Comparison of ENCODE assay signal across 12 cellular contexts in the genomic region with DNA sequence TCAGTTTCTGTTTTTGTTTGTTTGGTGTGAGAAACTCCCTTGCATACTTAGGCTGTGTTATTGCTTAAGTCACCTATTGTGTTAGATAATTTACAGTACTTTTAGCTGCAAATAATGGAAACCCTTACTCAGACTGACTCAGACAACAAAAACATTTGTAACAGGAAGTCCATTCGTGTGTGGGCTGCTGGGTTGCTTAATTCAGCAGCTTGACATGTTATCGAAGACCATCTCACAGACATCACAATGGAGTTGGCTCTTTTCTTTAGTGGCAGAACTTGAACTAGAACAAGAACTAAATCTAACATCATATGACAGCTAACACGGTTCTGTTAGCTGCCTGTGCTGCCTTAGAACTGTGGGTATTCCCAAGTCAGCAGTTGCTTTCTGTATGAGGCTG. TPM values are rescaled to one million over a fixed set of nuclear protein-coding genes. Genes with fewer than 3 reads are reported as not detected.
DNase-seq lines count a peak whose midpoint lies in the region; ATAC-seq, FAIRE-seq and TF ChIP-seq lines count a peak whose summit lies in the region.
"Had no signal": no experiment of that assay in that cellular context is flagged by ENCODE, and none has a peak within 500 bp of the region (broad histone marks: within the 10 kb centered on the region; RNA-seq: fewer than 3 reads in every experiment).

No MANE protein-coding gene starts in this region.

- H3K4me2 ChIP-seq in PC-3 (ENCODE audit: low read length) (no peak overlapping the region), endothelial cell of umbilical vein (ENCODE audit: insufficient read depth, low read length) (peak overlapping the region; percentile 77), trophoblast cell (ENCODE audit: low read length) (no peak overlapping the region), GM23338 (no peak overlapping the region)

- ATAC-seq in PC-3 (no peak), GM23338 (no peak), GM18505 (IDR thresholded peaks at IDR 0.05; ENCODE audit: unreplicated experiment) (no peak)
- no peak for ATAC-seq in naive thymus-derived CD4-positive, alpha-beta T cell

- WGBS in trophoblast cell (ENCODE audit: extremely low coverage, insufficient coverage, insufficient read length): no CpG with 5 or more reads among the region's 3 CpGs

- H4K91ac ChIP-seq in trophoblast cell (ENCODE audit: low read depth, low read length): no peak overlapping the region

- CTCF ChIA-PET in PC-3 (lab: Charles Lee): no interaction called here
- CTCF ChIA-PET in endothelial cell of umbilical vein (lab: Charles Lee): interaction anchor here (1.2 to 1.5 kb wide), 2 partner anchors 154 to 158 kb away, joined by 3 to 7 read pairs; no protein-coding TSS in a partner anchor
- CTCF ChIA-PET in naive thymus-derived CD4-positive, alpha-beta T cell (lab: Charles Lee): no interaction called here

- POLR2A ChIA-PET in PC-3 (lab: Charles Lee; ENCODE audit: unreplicated experiment) (no interaction called here), endothelial cell of umbilical vein (lab: Charles Lee) (interaction anchor here (2.4 kb wide), 1 partner anchor 10 kb away, joined by 10 read pairs; a partner anchor contains a TSS)
- POLR2A ChIA-PET in naive thymus-derived CD4-positive, alpha-beta T cell (lab: Charles Lee): no interaction called here

- H3K9me3 ChIP-seq in PC-3 (ENCODE audit: low read length) (no peaks in the 10 kb centered on the region), endothelial cell of umbilical vein (replicated peaks; ENCODE audit: control insufficient read depth, insufficient read depth, low read length) (no peaks in the 10 kb centered on the region), trophoblast cell (ENCODE audit: insufficient read depth, low read depth, low read length) (no peaks in the 10 kb centered on the region)
- no peaks in the 10 kb centered on the region for H3K9me3 ChIP-seq in naive thymus-derived CD4-positive, alpha-beta T cell (ENCODE audit: control insufficient read depth in 2 of 3, low read length in 3 of 3)
- H3K9me3 ChIP-seq: stomach had no signal

- intact Hi-C loops in PC-3 (cut with micrococcal nuclease) (no loop called here), endothelial cell of umbilical vein (cut with micrococcal nuclease) (loop anchor here (1.0 to 2.0 kb wide), 4 partner anchors 10 to 154 kb away; a partner anchor contains a TSS)
- intact Hi-C loops in naive thymus-derived CD4-positive, alpha-beta T cell (cut with micrococcal nuclease): no loop called here

- H4K8ac ChIP-seq in trophoblast cell (ENCODE audit: low read depth, low read length): no peak overlapping the region

- no peak overlapping the region for H3K4me3 Mint-ChIP-seq in GM23338
- no peak overlapping the region for H3K4me3 Mint-ChIP-seq in naive thymus-derived CD4-positive, alpha-beta T cell
- H3K4me3 Mint-ChIP-seq: brain had no signal

- no peaks in the 10 kb centered on the region for H3K36me3 Mint-ChIP-seq in GM23338 (ENCODE audit: low read depth)
- no peaks in the 10 kb centered on the region for H3K36me3 Mint-ChIP-seq in naive thymus-derived CD4-positive, alpha-beta T cell
- H3K36me3 Mint-ChIP-seq: brain had no signal

- H3K23ac ChIP-seq in trophoblast cell (ENCODE audit: low read length): no peak overlapping the region

- H3F3A ChIP-seq in PC-3 (ENCODE audit: low read length, unreplicated experiment) (no peaks in the 10 kb centered on the region), GM23338 (replicated peaks; ENCODE audit: low read depth) (no peaks in the 10 kb centered on the region)

- H2BK120ac ChIP-seq in trophoblast cell (ENCODE audit: insufficient read depth, low read length, poor library complexity): no peak overlapping the region

- no peak for TF ChIP-seq CTCF in PC-3 (conservative IDR thresholded peaks at IDR 0.05; ENCODE audit: low read depth, low read length)
- TF ChIP-seq CTCF in endothelial cell of umbilical vein (IDR thresholded peaks at IDR 0.05; ENCODE audit: extremely low read depth in 1 of 2, insufficient read depth in 1 of 2, low read depth in 1 of 2, low read length in 2 of 2): no peak
- no peak for TF ChIP-seq CTCF in GM23338 (conservative IDR thresholded peaks at IDR 0.05; ENCODE audit: low read depth in 2 of 2)

- TF ChIP-seq POLR2A in endothelial cell of umbilical vein (IDR thresholded peaks at IDR 0.05; ENCODE audit: low read depth, low read length) (no peak), GM18505 (IDR thresholded peaks at IDR 0.05; ENCODE audit: borderline replicate concordance, extremely low read depth, insufficient read depth, insufficient read length) (no peak)

- peak; percentile 90 for FAIRE-seq in endothelial cell of umbilical vein (lab: Jason Lieb, UNC)

- no peak overlapping the region for H3K4ac ChIP-seq in trophoblast cell (ENCODE audit: low read depth, low read length)

- H4K20me1 ChIP-seq in PC-3 (ENCODE audit: low read length): no peaks in the 10 kb centered on the region
- H4K20me1 ChIP-seq in endothelial cell of umbilical vein (replicated peaks; ENCODE audit: control insufficient read depth, extremely low read depth, insufficient read depth, low read length): no peaks in the 10 kb centered on the region
- H4K20me1 ChIP-seq in GM23338 (replicated peaks; ENCODE audit: insufficient read depth): no peaks in the 10 kb centered on the region

- H3K14ac ChIP-seq in trophoblast cell (ENCODE audit: low read length): no peak overlapping the region

- H2AK5ac ChIP-seq in trophoblast cell (ENCODE audit: low read length): no peak overlapping the region

- peaks cover 2% of the 10 kb centered on the region for H3K79me1 ChIP-seq in trophoblast cell (ENCODE audit: low read length)

- no peak overlapping the region for H3K9ac ChIP-seq in PC-3 (ENCODE audit: low read length)
- peak overlapping the region; percentile 89 for H3K9ac ChIP-seq in endothelial cell of umbilical vein (replicated peaks; ENCODE audit: extremely low read depth, insufficient read depth, low read length)
- no peak overlapping the region for H3K9ac ChIP-seq in trophoblast cell (ENCODE audit: low read length)

- dilution Hi-C loops in endothelial cell of umbilical vein (cut with MboI; ENCODE audit: extremely low pct_ligation_motif_present, low sequenced_read_pairs): no loop called here

- H3K18ac ChIP-seq in trophoblast cell (ENCODE audit: low read length): no peak overlapping the region

- no peak overlapping the region for H4K12ac ChIP-seq in trophoblast cell (ENCODE audit: low read depth, low read length)

- DNase-seq in H4 (ENCODE audit: low spot score) (peak; percentile 79), PC-3 (peak; percentile 48), endothelial cell of umbilical vein (ENCODE audit: low read depth, low spot score) (peak; percentile 94), trophoblast cell (peak; percentile 38 to 65), GM23338 (ENCODE audit: low spot score) (no peak), NCI-H146 (lab: John Stamatoyannopoulos, UW) (no peak)
- no peak for DNase-seq in naive thymus-derived CD4-positive, alpha-beta T cell
- DNase-seq: NCI-H2029; stimulated activated CD4-positive, alpha-beta T cell treated with anti-CD3 and anti-CD28 coated beads, Interleukin-15, amount 100 ng/mL, for 24 hours; stomach had no signal

- H3K27me3 ChIP-seq in PC-3 (ENCODE audit: low read length) (no peaks in the 10 kb centered on the region), endothelial cell of umbilical vein (ENCODE audit: control insufficient read depth in 2 of 2, insufficient read depth in 2 of 2, low read length in 2 of 2) (no peaks in the 10 kb centered on the region), trophoblast cell (ENCODE audit: insufficient read depth, low read length) (no peaks in the 10 kb centered on the region), GM23338 (ENCODE audit: insufficient read depth) (no peaks in the 10 kb centered on the region)
- H3K27me3 ChIP-seq in naive thymus-derived CD4-positive, alpha-beta T cell (ENCODE audit: control insufficient read depth in 2 of 2, insufficient read depth in 2 of 2, low read length in 2 of 2): no peaks in the 10 kb centered on the region
- H3K27me3 ChIP-seq: stomach had no signal

- H2AFZ ChIP-seq in PC-3 (ENCODE audit: low read length) (no peak overlapping the region), endothelial cell of umbilical vein (ENCODE audit: low read depth, low read length) (peak overlapping the region; percentile 46), trophoblast cell (ENCODE audit: insufficient read depth, low read length, poor library complexity) (no peak overlapping the region), GM23338 (no peak overlapping the region)

- no peak overlapping the region for H3K27ac Mint-ChIP-seq in GM23338
- no peak overlapping the region for H3K27ac Mint-ChIP-seq in naive thymus-derived CD4-positive, alpha-beta T cell
- H3K27ac Mint-ChIP-seq: brain had no signal

- H3K4me3 ChIP-seq in PC-3 (ENCODE audit: low read length): no peak overlapping the region
- H3K4me3 ChIP-seq in endothelial cell of umbilical vein (replicated peaks in 1 of 3; ENCODE audit: insufficient read depth in 1 of 3, low read depth in 1 of 3, low read length in 3 of 3): no peak overlapping the region
- H3K4me3 ChIP-seq in trophoblast cell (ENCODE audit: low read depth, low read length): no peak overlapping the region
- H3K4me3 ChIP-seq in GM23338: no peak overlapping the region
- H3K4me3 ChIP-seq in naive thymus-derived CD4-positive, alpha-beta T cell (ENCODE audit: low read length): no peak overlapping the region
- H3K4me3 ChIP-seq: stomach had no signal

- no peak overlapping the region for H3K27ac ChIP-seq in PC-3 (ENCODE audit: low read length)
- peak overlapping the region; percentile 99 for H3K27ac ChIP-seq in endothelial cell of umbilical vein (ENCODE audit: insufficient read depth, low read depth, low read length)
- H3K27ac ChIP-seq in trophoblast cell (ENCODE audit: low read depth, low read length): no peak overlapping the region
- no peak overlapping the region for H3K27ac ChIP-seq in GM23338 (ENCODE audit: low read depth)
- no peak overlapping the region for H3K27ac ChIP-seq in naive thymus-derived CD4-positive, alpha-beta T cell (ENCODE audit: low read depth, low read length)
- H3K27ac ChIP-seq: stomach had no signal

- H3K4me1 Mint-ChIP-seq in GM23338: no peaks in the 10 kb centered on the region
- no peaks in the 10 kb centered on the region for H3K4me1 Mint-ChIP-seq in naive thymus-derived CD4-positive, alpha-beta T cell
- H3K4me1 Mint-ChIP-seq: brain had no signal

- no peak overlapping the region for H2BK5ac ChIP-seq in trophoblast cell (ENCODE audit: low read depth, low read length, poor library complexity)

- H3K79me2 ChIP-seq in PC-3 (ENCODE audit: low read length) (no peaks in the 10 kb centered on the region), endothelial cell of umbilical vein (ENCODE audit: control insufficient read depth, insufficient read depth, low read length) (no peaks in the 10 kb centered on the region), trophoblast cell (ENCODE audit: control insufficient read depth, insufficient read depth, low read length, poor library complexity) (no peaks in the 10 kb centered on the region), GM23338 (replicated peaks; ENCODE audit: insufficient read depth) (no peaks in the 10 kb centered on the region)

- no peak overlapping the region for H2BK12ac ChIP-seq in trophoblast cell (ENCODE audit: low read length)

- no peaks in the 10 kb centered on the region for H3K36me3 ChIP-seq in PC-3 (ENCODE audit: low read depth, low read length)
- no peaks in the 10 kb centered on the region for H3K36me3 ChIP-seq in endothelial cell of umbilical vein (ENCODE audit: control insufficient read depth in 2 of 2, extremely low read depth in 1 of 2, insufficient read depth in 2 of 2, low read length in 2 of 2)
- H3K36me3 ChIP-seq in trophoblast cell (ENCODE audit: control insufficient read depth in 1 of 2, insufficient read depth in 2 of 2, low read length in 2 of 2): no peaks in the 10 kb centered on the region
- H3K36me3 ChIP-seq in GM23338 (ENCODE audit: insufficient read depth): no peaks in the 10 kb centered on the region
- H3K36me3 ChIP-seq in naive thymus-derived CD4-positive, alpha-beta T cell (ENCODE audit: control insufficient read depth in 2 of 3, insufficient read depth in 3 of 3, low read length in 3 of 3): no peaks in the 10 kb centered on the region
- H3K36me3 ChIP-seq: stomach had no signal

- H3K4me1 ChIP-seq in PC-3 (ENCODE audit: insufficient read depth, low read length): no peaks in the 10 kb centered on the region
- peaks cover 56% of the 10 kb centered on the region for H3K4me1 ChIP-seq in endothelial cell of umbilical vein (ENCODE audit: control insufficient read depth, extremely low read depth, insufficient read depth, low read length)
- H3K4me1 ChIP-seq in trophoblast cell (ENCODE audit: control insufficient read depth in 1 of 2, insufficient read depth in 2 of 2, low read length in 2 of 2): peaks cover 0 to 2% of the 10 kb centered on the region in 2 experiments
- H3K4me1 ChIP-seq in GM23338 (ENCODE audit: insufficient read depth): no peaks in the 10 kb centered on the region
- no peaks in the 10 kb centered on the region for H3K4me1 ChIP-seq in naive thymus-derived CD4-positive, alpha-beta T cell (ENCODE audit: control insufficient read depth in 2 of 2, insufficient read depth in 2 of 2, low read length in 2 of 2)
- H3K4me1 ChIP-seq: stomach had no signal

- H3K9me3 Mint-ChIP-seq in GM23338: no peaks in the 10 kb centered on the region
- H3K9me3 Mint-ChIP-seq in naive thymus-derived CD4-positive, alpha-beta T cell: peaks cover 0 to 6% (median 0%) of the 10 kb centered on the region in 11 donors
- H3K9me3 Mint-ChIP-seq: brain had no signal

- BruUV-seq in PC-3 (replicated peaks; lab: Mats Ljungman, UMichigan) (no TSS peak), endothelial cell of umbilical vein (replicated peaks; lab: Mats Ljungman, UMichigan) (no TSS peak)

- H3K9me2 ChIP-seq in PC-3 (replicated peaks; ENCODE audit: low read length): no peaks in the 10 kb centered on the region
- H3K9me2 ChIP-seq in GM23338 (ENCODE audit: insufficient read depth): no peaks in the 10 kb centered on the region

- H3K9me1 ChIP-seq in endothelial cell of umbilical vein (replicated peaks; ENCODE audit: control insufficient read depth, extremely low read depth, insufficient read depth, low read length): no peaks in the 10 kb centered on the region

- no peaks in the 10 kb centered on the region for H3K27me3 Mint-ChIP-seq in GM23338 (ENCODE audit: insufficient read depth, low read depth, poor library complexity)
- H3K27me3 Mint-ChIP-seq in naive thymus-derived CD4-positive, alpha-beta T cell: peaks cover 0 to 6% (median 0%) of the 10 kb centered on the region in 5 donors
- H3K27me3 Mint-ChIP-seq: brain had no signal

RNA-seq across cellular contexts. Expression of a gene that starts 9.9 kb away (rescaled TPM):
- total RNA-seq in H4 (2014; rRNA removed; shearing (Covaris generic)): 7.8 and 16.9 TPM in 2 replicates
- total RNA-seq in PC-3 (2014; rRNA removed) (not detected in 2 replicates), endothelial cell of umbilical vein (6.1 and 20.2 TPM in 2 replicates)
- polyA plus RNA-seq in endothelial cell of umbilical vein (29.8 and 33.4 TPM in 2 replicates), GM23338 (2016; fragmentation: Nextera tagmentation; extraction: Ambion mirVana) (4.9 and 6.0 TPM in 2 replicates)
- polyA plus RNA-seq in endothelial cell of umbilical vein (2011; cell fraction: cytosol; rRNA removed): 5.9 and 6.2 TPM in 2 replicates
- 261 and 295 TPM in 2 replicates for polyA plus RNA-seq in endothelial cell of umbilical vein (2011; cell fraction: nucleus; rRNA removed)
- polyA plus RNA-seq in endothelial cell of umbilical vein (2012): 26.7 and 30.5 TPM in 2 replicates
- 122 and 133 TPM in 2 replicates for polyA minus RNA-seq in endothelial cell of umbilical vein
- polyA minus RNA-seq in endothelial cell of umbilical vein (2011; cell fraction: cytosol; rRNA and poly(A)+ RNA removed): 23.0 TPM
- polyA minus RNA-seq in endothelial cell of umbilical vein (2011; cell fraction: nucleus; rRNA and poly(A)+ RNA removed): 214 and 278 TPM in 2 replicates
- polyA plus RNA-seq in trophoblast cell (2013): 6.2 and 7.2 TPM in 2 replicates
- 4.2 and 8.3 TPM in 2 replicates for total RNA-seq in GM23338 (2014; rRNA removed; shearing (Covaris generic))
- total RNA-seq in naive thymus-derived CD4-positive, alpha-beta T cell: not detected
- polyA plus RNA-seq in naive thymus-derived CD4-positive, alpha-beta T cell: not detected

Comparison
In these comparisons a context has a peak if more than half of its experiments do, and no peak if none do; other contexts are left out.
1. DNase-seq: peak in H4 (single experiment), PC-3 (single experiment), endothelial cell of umbilical vein (single experiment) and trophoblast cell (2 of 2); none in GM23338 (single experiment), naive thymus-derived CD4-positive, alpha-beta T cell (0 of 9) and NCI-H146 (single experiment).